In the genomic region with DNA sequence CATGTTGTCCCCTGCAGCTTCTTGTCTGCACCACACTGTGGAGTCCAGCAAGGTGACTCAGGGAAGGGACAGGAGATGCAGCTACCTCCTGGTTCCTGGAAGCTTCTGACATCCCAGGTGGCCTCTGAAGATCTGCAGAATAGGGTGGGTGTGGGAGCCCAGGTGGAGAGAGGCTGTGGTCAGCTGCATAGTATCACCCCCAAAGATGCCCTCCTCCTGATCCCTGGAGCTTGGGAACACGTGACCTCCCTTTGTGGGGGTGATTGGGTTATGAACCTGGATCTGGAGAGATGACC, we compare ENCODE assay signal across 1 cellular context.
TF ChIP-seq lines count a peak whose summit lies in the region.

No MANE protein-coding gene starts in this region.

TF ChIP-seq in HepG2, 621 proteins besides CTCF, POLR2A, EP300 and RAD21:
- TF ChIP-seq PRDM10 (CRISPR knock-in tag; IDR thresholded peaks at IDR 0.05; ENCODE audit: low read depth), result no peak
- no peak for TF ChIP-seq BCL6 (CRISPR knock-in tag; IDR thresholded peaks at IDR 0.05)
- 0 out of 2 replicates have a peak, but pooled peaks have one; percentile 29 for TF ChIP-seq SP4 (CRISPR knock-in tag; IDR thresholded peaks at IDR 0.05)
- no peak for TF ChIP-seq ZNF839 (CRISPR knock-in tag; IDR thresholded peaks at IDR 0.05; ENCODE audit: borderline replicate concordance)
- TF ChIP-seq, protein P1, sequence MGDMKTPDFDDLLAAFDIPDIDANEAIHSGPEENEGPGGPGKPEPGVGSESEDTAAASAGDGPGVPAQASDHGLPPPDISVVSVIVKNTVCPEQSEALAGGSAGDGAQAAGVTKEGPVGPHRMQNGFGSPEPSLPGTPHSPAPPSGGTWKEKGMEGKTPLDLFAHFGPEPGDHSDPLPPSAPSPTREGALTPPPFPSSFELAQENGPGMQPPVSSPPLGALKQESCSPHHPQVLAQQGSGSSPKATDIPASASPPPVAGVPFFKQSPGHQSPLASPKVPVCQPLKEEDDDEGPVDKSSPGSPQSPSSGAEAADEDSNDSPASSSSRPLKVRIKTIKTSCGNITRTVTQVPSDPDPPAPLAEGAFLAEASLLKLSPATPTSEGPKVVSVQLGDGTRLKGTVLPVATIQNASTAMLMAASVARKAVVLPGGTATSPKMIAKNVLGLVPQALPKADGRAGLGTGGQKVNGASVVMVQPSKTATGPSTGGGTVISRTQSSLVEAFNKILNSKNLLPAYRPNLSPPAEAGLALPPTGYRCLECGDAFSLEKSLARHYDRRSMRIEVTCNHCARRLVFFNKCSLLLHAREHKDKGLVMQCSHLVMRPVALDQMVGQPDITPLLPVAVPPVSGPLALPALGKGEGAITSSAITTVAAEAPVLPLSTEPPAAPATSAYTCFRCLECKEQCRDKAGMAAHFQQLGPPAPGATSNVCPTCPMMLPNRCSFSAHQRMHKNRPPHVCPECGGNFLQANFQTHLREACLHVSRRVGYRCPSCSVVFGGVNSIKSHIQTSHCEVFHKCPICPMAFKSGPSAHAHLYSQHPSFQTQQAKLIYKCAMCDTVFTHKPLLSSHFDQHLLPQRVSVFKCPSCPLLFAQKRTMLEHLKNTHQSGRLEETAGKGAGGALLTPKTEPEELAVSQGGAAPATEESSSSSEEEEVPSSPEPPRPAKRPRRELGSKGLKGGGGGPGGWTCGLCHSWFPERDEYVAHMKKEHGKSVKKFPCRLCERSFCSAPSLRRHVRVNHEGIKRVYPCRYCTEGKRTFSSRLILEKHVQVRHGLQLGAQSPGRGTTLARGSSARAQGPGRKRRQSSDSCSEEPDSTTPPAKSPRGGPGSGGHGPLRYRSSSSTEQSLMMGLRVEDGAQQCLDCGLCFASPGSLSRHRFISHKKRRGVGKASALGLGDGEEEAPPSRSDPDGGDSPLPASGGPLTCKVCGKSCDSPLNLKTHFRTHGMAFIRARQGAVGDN (CRISPR knock-in tag; IDR thresholded peaks at IDR 0.05), result no peak
- TF ChIP-seq, protein P2, sequence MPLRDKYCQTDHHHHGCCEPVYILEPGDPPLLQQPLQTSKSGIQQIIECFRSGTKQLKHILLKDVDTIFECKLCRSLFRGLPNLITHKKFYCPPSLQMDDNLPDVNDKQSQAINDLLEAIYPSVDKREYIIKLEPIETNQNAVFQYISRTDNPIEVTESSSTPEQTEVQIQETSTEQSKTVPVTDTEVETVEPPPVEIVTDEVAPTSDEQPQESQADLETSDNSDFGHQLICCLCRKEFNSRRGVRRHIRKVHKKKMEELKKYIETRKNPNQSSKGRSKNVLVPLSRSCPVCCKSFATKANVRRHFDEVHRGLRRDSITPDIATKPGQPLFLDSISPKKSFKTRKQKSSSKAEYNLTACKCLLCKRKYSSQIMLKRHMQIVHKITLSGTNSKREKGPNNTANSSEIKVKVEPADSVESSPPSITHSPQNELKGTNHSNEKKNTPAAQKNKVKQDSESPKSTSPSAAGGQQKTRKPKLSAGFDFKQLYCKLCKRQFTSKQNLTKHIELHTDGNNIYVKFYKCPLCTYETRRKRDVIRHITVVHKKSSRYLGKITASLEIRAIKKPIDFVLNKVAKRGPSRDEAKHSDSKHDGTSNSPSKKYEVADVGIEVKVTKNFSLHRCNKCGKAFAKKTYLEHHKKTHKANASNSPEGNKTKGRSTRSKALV (CRISPR knock-in tag; IDR thresholded peaks at IDR 0.05), result no peak
TF ChIP-seq in HepG2: peak in this region for 1.
